ENCODE assay signal across 9 cellular contexts in the genomic region with DNA sequence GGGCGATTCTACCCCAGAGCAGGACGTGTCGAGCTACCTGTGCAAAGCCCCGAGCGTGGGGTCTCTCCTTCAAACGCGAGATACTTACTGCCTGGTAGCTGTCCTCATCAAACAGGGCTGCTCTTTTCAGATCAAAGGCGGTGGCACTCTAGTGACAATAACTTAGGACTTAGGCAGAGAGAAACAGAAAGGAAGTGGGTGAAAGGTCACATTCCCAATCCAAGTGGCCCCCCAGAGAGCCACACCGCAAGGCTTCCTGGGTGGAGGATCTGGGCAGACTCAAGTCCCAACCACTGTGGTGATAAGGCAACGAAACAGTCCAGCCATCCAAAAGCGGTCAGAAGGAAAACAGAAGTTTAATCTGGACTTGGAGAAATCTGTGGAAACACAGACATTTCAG.
DNase-seq lines count a peak whose midpoint lies in the region; ATAC-seq and TF ChIP-seq lines count a peak whose summit lies in the region.
"Had no signal": no experiment of that assay in that cellular context is flagged by ENCODE, and none has a peak within 500 bp of the region (broad histone marks: within the 10 kb centered on the region; RNA-seq: fewer than 3 reads in every experiment).

No MANE protein-coding gene starts in this region.

- no peak overlapping the region for H2AFZ ChIP-seq in smooth muscle cell (ENCODE audit: low read depth)

- H3K4me2 ChIP-seq in smooth muscle cell = peak overlapping the region; percentile 83

- H3K4me3 ChIP-seq in HEK293 (ENCODE audit: low read depth, low read length) = no peak overlapping the region
- no peak overlapping the region for H3K4me3 ChIP-seq in smooth muscle cell

- H3F3A ChIP-seq in smooth muscle cell (ENCODE audit: low read depth) = peaks cover 21% of the 10 kb centered on the region

- CTCF ChIA-PET in HEK293 (lab: Yijun Ruan, JAX) = no interaction called here

- H3K27me3 Mint-ChIP-seq in brain = peaks cover 3% of the 10 kb centered on the region

- H3K27ac Mint-ChIP-seq in brain = peak overlapping the region; percentile 24 to 92 (median 48)

- peaks cover 0 to 12% (median 5%) of the 10 kb centered on the region in 5 experiments for H3K9me3 Mint-ChIP-seq in brain

- H3K9me3 ChIP-seq in HEK293 (ENCODE audit: control insufficient read depth, insufficient read depth, low read depth, low read length) = no peaks in the 10 kb centered on the region
- H3K9me3 ChIP-seq in smooth muscle cell (replicated peaks; ENCODE audit: low read depth) = no peaks in the 10 kb centered on the region

- no peaks in the 10 kb centered on the region for H4K20me1 ChIP-seq in smooth muscle cell (ENCODE audit: low read depth)

- POLR2A ChIA-PET in HEK293 (lab: Yijun Ruan, JAX) = no interaction called here

- ATAC-seq in HG03039 (IDR thresholded peaks at IDR 0.05; ENCODE audit: unreplicated experiment) = no peak

- no peaks in the 10 kb centered on the region for H3K79me2 ChIP-seq in smooth muscle cell (ENCODE audit: low read depth)

- H3K4me1 Mint-ChIP-seq in brain = peaks cover 50% of the 10 kb centered on the region

- H3K36me3 ChIP-seq in HEK293 (ENCODE audit: control insufficient read depth in 2 of 2, insufficient read depth in 1 of 2, low read length in 2 of 2) = no peaks in the 10 kb centered on the region
- no peaks in the 10 kb centered on the region for H3K36me3 ChIP-seq in smooth muscle cell (ENCODE audit: low read depth)

- peak overlapping the region in 3 of 5 experiments; percentile 50 to 66 (median 58) for H3K4me3 Mint-ChIP-seq in brain

- H3K4me1 ChIP-seq in HEK293 (ENCODE audit: control insufficient read depth, insufficient read depth, low read length) = peaks cover 3% of the 10 kb centered on the region
- H3K4me1 ChIP-seq in smooth muscle cell (ENCODE audit: low read depth) = peaks cover 20% of the 10 kb centered on the region

- H3K9ac ChIP-seq in smooth muscle cell (ENCODE audit: low read depth) = peak overlapping the region; percentile 74

- TF ChIP-seq CTCF in HEK293 (tag by site-specific recombination; IDR thresholded peaks at IDR 0.05) (no peak), brain (conservative IDR thresholded peaks at IDR 0.05) (no peak), smooth muscle cell (IDR thresholded peaks at IDR 0.05; ENCODE audit: borderline replicate concordance, insufficient read depth, poor library complexity, severe bottlenecking) (no peak)

- peaks cover 7% of the 10 kb centered on the region for H3K36me3 Mint-ChIP-seq in brain

- H3K27me3 ChIP-seq in layer of hippocampus (ENCODE audit: control insufficient read depth, insufficient read depth, low read length) = no peaks in the 10 kb centered on the region
- no peaks in the 10 kb centered on the region for H3K27me3 ChIP-seq in smooth muscle cell (ENCODE audit: low read depth)

- DNase-seq in smooth muscle cell (lab: John Stamatoyannopoulos, UW; ENCODE audit: unreplicated experiment) (no peak), middle frontal gyrus (ENCODE audit: extremely low spot score, low spot score) (no peak), NCI-H510A (lab: John Stamatoyannopoulos, UW) (no peak)
- no peak for DNase-seq in central memory CD4-positive, alpha-beta T cell
- DNase-seq: NCI-H345 had no signal

- WGBS in smooth muscle cell (ENCODE audit: low lambda C conversion rate) = 56% methylated on average over 11 of the region's 11 CpGs

- H3K27ac ChIP-seq in HEK293 (ENCODE audit: extremely low read depth, low read depth, low read length) (no peak overlapping the region), layer of hippocampus (ENCODE audit: low read depth, low read length) (peak overlapping the region; percentile 86), smooth muscle cell (ENCODE audit: low read depth) (peak overlapping the region; percentile 94)

TF ChIP-seq in HEK293, 187 proteins besides CTCF, POLR2A, EP300 and RAD21:
- TF ChIP-seq ZIC2 (tag by site-specific recombination; IDR thresholded peaks at IDR 0.05) = peak; percentile 35; the same call in 1 of the 2 replicates
- peak; percentile 67; the same call in 1 of the 2 replicates for TF ChIP-seq TCF7L2 (IDR thresholded peaks at IDR 0.05; ENCODE audit: borderline replicate concordance, low read depth, low read length)
- peak; percentile 65; the same call in 1 of the 2 replicates for TF ChIP-seq GLIS1 (tag by site-specific recombination; IDR thresholded peaks at IDR 0.05)
- no peak for TF ChIP-seq ZNF148 (tag by site-specific recombination; IDR thresholded peaks at IDR 0.05; ENCODE audit: borderline replicate concordance)
